In the genomic region with DNA sequence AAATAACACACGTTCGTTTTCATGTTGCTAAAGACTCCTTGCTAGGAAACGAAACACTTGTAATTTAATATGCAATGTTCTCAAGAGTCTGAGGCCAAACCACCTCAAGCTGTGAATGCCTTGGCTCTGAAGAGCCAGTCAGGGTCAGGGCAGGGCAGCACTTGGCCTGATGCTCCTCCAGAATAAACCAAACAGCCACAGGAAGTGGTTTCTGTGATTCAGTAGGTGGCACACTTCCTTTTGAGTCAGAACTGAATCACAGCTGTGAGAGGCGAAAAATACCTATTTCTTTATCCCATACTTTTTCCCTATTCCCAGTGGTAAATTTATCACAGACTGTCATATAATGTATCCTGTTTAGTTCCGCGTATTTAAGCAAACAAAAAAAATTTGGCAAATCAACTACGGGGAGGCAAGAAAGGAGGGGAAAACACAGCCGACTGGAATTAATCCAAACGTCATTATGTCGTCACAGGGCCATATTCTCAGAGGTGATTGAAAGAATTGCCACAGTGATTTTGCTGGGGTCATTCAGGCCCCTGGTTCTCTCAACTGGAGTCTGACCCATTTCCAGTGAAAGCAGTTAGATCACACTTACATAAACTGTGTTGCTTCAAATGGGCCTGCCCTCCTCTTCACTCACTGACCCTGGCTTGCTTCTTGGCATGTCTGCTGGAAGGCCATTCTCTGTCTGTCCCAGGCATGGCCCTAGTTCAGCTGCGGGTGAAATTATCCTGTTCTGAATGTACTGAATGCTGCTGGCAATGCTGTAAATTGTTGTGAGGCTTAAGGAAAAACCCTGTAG, we compare ENCODE assay signal across 8 cellular contexts.
DNase-seq lines count a peak whose midpoint lies in the region; ATAC-seq and TF ChIP-seq lines count a peak whose summit lies in the region.

No MANE protein-coding gene starts in this region.

- intact Hi-C loops in activated CD8-positive, alpha-beta T cell treated with anti-CD3 and anti-CD28 coated beads for 36 hours (cut with micrococcal nuclease) = loop anchor here (1.0 to 5.0 kb wide), 4 partner anchors 20 to 67 kb away; no protein-coding TSS in a partner anchor

- POLR2A ChIA-PET in activated CD8-positive, alpha-beta T cell treated with anti-CD3 and anti-CD28 coated beads for 36 hours (lab: Charles Lee) = interaction anchor here (0.8 to 1.7 kb wide), 6 partner anchors 9 to 71 kb away, joined by 3 to 11 read pairs (median 6); a partner anchor contains a TSS

- H3K9me3 Mint-ChIP-seq in activated CD8-positive, alpha-beta T cell treated with anti-CD3 and anti-CD28 coated beads for 36 hours = peaks cover 2% of the 10 kb centered on the region
- no peaks in the 10 kb centered on the region for H3K9me3 Mint-ChIP-seq in mesothelial cell of epicardium

- H3K36me3 Mint-ChIP-seq in activated CD8-positive, alpha-beta T cell treated with anti-CD3 and anti-CD28 coated beads for 36 hours (ENCODE audit: low read depth) = peaks cover 4% of the 10 kb centered on the region
- H3K36me3 Mint-ChIP-seq in mesothelial cell of epicardium = no peaks in the 10 kb centered on the region

- H3K27ac Mint-ChIP-seq in activated CD8-positive, alpha-beta T cell treated with anti-CD3 and anti-CD28 coated beads for 36 hours = peak overlapping the region; percentile 90
- H3K27ac Mint-ChIP-seq in mesothelial cell of epicardium = peak overlapping the region; percentile 71

- CTCF ChIA-PET in activated CD8-positive, alpha-beta T cell treated with anti-CD3 and anti-CD28 coated beads for 36 hours (lab: Charles Lee) = interaction anchor here (0.9 to 1.3 kb wide), 3 partner anchors 73 to 86 kb away, joined by 4 to 5 read pairs (median 5); no protein-coding TSS in a partner anchor

- H3K27me3 Mint-ChIP-seq in activated CD8-positive, alpha-beta T cell treated with anti-CD3 and anti-CD28 coated beads for 36 hours = no peaks in the 10 kb centered on the region
- H3K27me3 Mint-ChIP-seq in mesothelial cell of epicardium (ENCODE audit: low read depth) = no peaks in the 10 kb centered on the region

- DNase-seq in NCI-H1092 treated with DMSO at 0.1 percent for 48 hours (lab: John Stamatoyannopoulos, UW) (peak; percentile 31), NCI-H1092 (lab: John Stamatoyannopoulos, UW) (no peak), NCI-H2227 treated with DMSO at 0.1 percent for 48 hours (lab: John Stamatoyannopoulos, UW) (peak; percentile 28), mesothelial cell of epicardium (ENCODE audit: low spot score in 2 of 2, unreplicated experiment in 2 of 2) (no peak)
- peak; percentile 87 for DNase-seq in activated CD8-positive, alpha-beta T cell treated with anti-CD3 and anti-CD28 coated beads for 36 hours
- DNase-seq in effector CD4-positive, alpha-beta T cell = peak; percentile 53
- DNase-seq in stimulated activated CD8-positive, alpha-beta memory T cell treated with anti-CD3 and anti-CD28 coated beads, Interleukin-4, amount 100 ng/mL, for 48 hours = peak; percentile 69

- peak overlapping the region; percentile 75 for H3K4me3 Mint-ChIP-seq in activated CD8-positive, alpha-beta T cell treated with anti-CD3 and anti-CD28 coated beads for 36 hours
- H3K4me3 Mint-ChIP-seq in mesothelial cell of epicardium = no peak overlapping the region

- TF ChIP-seq CTCF in activated CD8-positive, alpha-beta T cell treated with anti-CD3 and anti-CD28 coated beads for 36 hours (IDR thresholded peaks at IDR 0.05) = no peak
- no peak for TF ChIP-seq CTCF in mesothelial cell of epicardium (IDR thresholded peaks at IDR 0.05; ENCODE audit: unreplicated experiment)

- peak; percentile 90 for ATAC-seq in HG02798 (IDR thresholded peaks at IDR 0.05; ENCODE audit: poor library complexity, unreplicated experiment)
- ATAC-seq in activated CD8-positive, alpha-beta T cell treated with anti-CD3 and anti-CD28 coated beads for 36 hours = peak; percentile 79

- peaks cover 45% of the 10 kb centered on the region for H3K4me1 Mint-ChIP-seq in activated CD8-positive, alpha-beta T cell treated with anti-CD3 and anti-CD28 coated beads for 36 hours (ENCODE audit: low read depth)
- H3K4me1 Mint-ChIP-seq in mesothelial cell of epicardium = peaks cover 18% of the 10 kb centered on the region

Comparison
In these comparisons a context has a peak if more than half of its experiments do, and no peak if none do; other contexts are left out.
1. DNase-seq: peak in NCI-H1092 treated with DMSO at 0.1 percent for 48 hours (single experiment), NCI-H2227 treated with DMSO at 0.1 percent for 48 hours (single experiment), activated CD8-positive, alpha-beta T cell treated with anti-CD3 and anti-CD28 coated beads for 36 hours (single experiment), effector CD4-positive, alpha-beta T cell (single experiment) and stimulated activated CD8-positive, alpha-beta memory T cell treated with anti-CD3 and anti-CD28 coated beads, Interleukin-4, amount 100 ng/mL, for 48 hours (single experiment); none in NCI-H1092 (single experiment) and mesothelial cell of epicardium (0 of 2).